Comparison of ENCODE assay signal across 1 cellular context in the genomic region with DNA sequence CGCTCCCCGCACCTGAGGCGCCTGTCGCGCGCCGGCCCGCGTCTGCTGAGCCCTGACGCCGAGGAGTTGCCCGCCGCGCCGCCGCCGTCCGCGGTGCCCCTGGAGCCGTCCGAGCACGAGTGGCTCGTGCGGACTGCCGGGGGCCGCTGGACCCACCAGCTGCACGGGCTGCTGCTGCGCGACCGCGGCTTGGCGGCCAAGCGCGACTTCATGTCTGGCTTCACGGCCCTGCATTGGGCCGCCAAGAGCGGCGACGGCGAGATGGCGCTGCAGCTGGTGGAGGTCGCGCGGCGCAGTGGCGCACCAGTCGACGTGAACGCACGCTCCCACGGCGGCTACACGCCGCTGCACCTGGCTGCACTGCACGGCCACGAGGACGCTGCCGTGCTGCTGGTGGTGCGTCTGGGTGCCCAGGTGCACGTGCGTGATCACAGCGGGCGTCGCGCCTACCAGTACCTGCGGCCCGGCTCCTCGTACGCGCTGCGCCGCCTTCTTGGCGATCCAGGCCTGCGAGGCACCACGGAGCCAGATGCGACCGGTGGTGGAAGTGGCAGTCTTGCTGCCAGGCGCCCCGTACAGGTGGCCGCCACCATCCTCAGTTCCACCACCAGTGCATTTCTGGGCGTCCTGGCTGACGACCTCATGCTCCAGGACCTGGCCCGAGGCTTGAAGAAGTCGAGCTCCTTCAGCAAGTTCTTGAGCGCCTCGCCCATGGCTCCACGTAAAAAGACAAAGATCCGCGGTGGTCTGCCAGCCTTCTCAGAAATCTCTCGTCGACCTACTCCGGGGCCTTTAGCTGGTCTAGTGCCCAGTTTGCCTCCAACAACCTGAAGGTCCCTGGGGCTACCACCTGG.
TF ChIP-seq lines count a peak whose summit lies in the region.

No MANE protein-coding gene starts in this region.

TF ChIP-seq in HepG2, 621 proteins besides CTCF, POLR2A, EP300 and RAD21 (continued from another document):
- no peak for TF ChIP-seq YEATS2 (CRISPR knock-in tag; IDR thresholded peaks at IDR 0.05; ENCODE audit: borderline replicate concordance)
- TF ChIP-seq ZNF160 (CRISPR knock-in tag; IDR thresholded peaks at IDR 0.05), result no peak
- TF ChIP-seq, protein P1, sequence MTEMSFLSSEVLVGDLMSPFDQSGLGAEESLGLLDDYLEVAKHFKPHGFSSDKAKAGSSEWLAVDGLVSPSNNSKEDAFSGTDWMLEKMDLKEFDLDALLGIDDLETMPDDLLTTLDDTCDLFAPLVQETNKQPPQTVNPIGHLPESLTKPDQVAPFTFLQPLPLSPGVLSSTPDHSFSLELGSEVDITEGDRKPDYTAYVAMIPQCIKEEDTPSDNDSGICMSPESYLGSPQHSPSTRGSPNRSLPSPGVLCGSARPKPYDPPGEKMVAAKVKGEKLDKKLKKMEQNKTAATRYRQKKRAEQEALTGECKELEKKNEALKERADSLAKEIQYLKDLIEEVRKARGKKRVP (CRISPR knock-in tag; IDR thresholded peaks at IDR 0.05), result no peak
TF ChIP-seq in HepG2: peak in this region for 5.
